25 cellular contexts compared by ENCODE assay signal in genomic region chr3:188845514-188845913, GRCh38.
"Had no signal": no experiment of that assay in that cellular context is flagged by ENCODE, and none has a peak within 500 bp of the region (broad histone marks: within the 10 kb centered on the region; RNA-seq: fewer than 3 reads in every experiment).

No MANE protein-coding gene starts in this region.

- H3K27ac ChIP-seq: brain microvascular endothelial cell, dorsolateral prefrontal cortex had no signal

- ATAC-seq: activated CD4-positive, alpha-beta T cell treated with anti-CD3 and anti-CD28 coated beads for 36 hours; activated CD8-positive, alpha-beta memory T cell treated with anti-CD3 and anti-CD28 coated beads, Interleukin-2, amount 10 ng/mL, durations not matched to agents 7 days and 5 days; activated CD8-positive, alpha-beta T cell treated with anti-CD3 and anti-CD28 coated beads, Interleukin-2, amount 10 ng/mL, durations not matched to agents 7 days and 5 days; activated naive CD4-positive, alpha-beta T cell treated with anti-CD3 and anti-CD28 coated beads, Interleukin-2, amount 50 U/mL, for 72 hours; activated T-cell treated with anti-CD3 and anti-CD28 coated beads, Interleukin-2, amount 50 U/mL, for 72 hours; esophagus mucosa had no signal

- H3K27me3 ChIP-seq: brain microvascular endothelial cell, dorsolateral prefrontal cortex had no signal

- H3K36me3 ChIP-seq: brain microvascular endothelial cell had no signal

- DNase-seq: activated CD4-positive, alpha-beta memory T cell treated with anti-CD3 and anti-CD28 coated beads for 36 hours; activated CD4-positive, alpha-beta T cell treated with anti-CD3 and anti-CD28 coated beads for 36 hours; activated CD4-positive, alpha-beta T cell treated with anti-CD3 and anti-CD28 coated beads, Interleukin-2, amount 10 ng/mL, durations not matched to agents 24 days and 14 days; activated CD4-positive, CD25-positive, alpha-beta regulatory T cell; activated CD4-positive, CD25-positive, alpha-beta regulatory T cell treated with anti-CD3 and anti-CD28 coated beads, Interleukin-2, amount 50 U/mL, for 72 hours; activated CD8-positive, alpha-beta memory T cell treated with anti-CD3 and anti-CD28 coated beads, Interleukin-2, amount 10 ng/mL, durations not matched to agents 7 days and 5 days; activated CD8-positive, alpha-beta memory T cell treated with anti-CD3 and anti-CD28 coated beads, Interleukin-2, amount 50 U/mL, for 4 hours; activated CD8-positive, alpha-beta T cell treated with anti-CD3 and anti-CD28 coated beads, Interleukin-2, amount 10 ng/mL, durations not matched to agents 7 days and 5 days; activated gamma-delta T cell; activated naive CD4-positive, alpha-beta T cell; activated naive CD4-positive, alpha-beta T cell treated with anti-CD3 and anti-CD28 coated beads, Interleukin-2, amount 10 ng/mL, durations not matched to agents 7 days and 5 days; activated naive CD8-positive, alpha-beta T cell treated with anti-CD3 and anti-CD28 coated beads, Interleukin-2, amount 10 ng/mL, durations not matched to agents 7 days and 5 days; activated T-cell treated with anti-CD3 and anti-CD28 coated beads, Interleukin-2, amount 50 U/mL, for 1 hour; activated T-cell treated with anti-CD3 and anti-CD28 coated beads, Interleukin-2, amount 50 U/mL, for 72 hours; amniotic stem cell; anterior cingulate cortex; brain microvascular endothelial cell; caudate nucleus; dorsolateral prefrontal cortex; effector memory CD4-positive, alpha-beta T cell; endodermal cell; foreskin fibroblast; T-helper 2 cell had no signal

- H3K4me3 ChIP-seq: dorsolateral prefrontal cortex had no signal
